Comparison of ENCODE assay signal across 11 cellular contexts in genomic region chr2:237422309-237422708, GRCh38. TPM values are rescaled to one million over a fixed set of nuclear protein-coding genes. Genes with fewer than 3 reads are reported as not detected.
DNase-seq lines count a peak whose midpoint lies in the region; ATAC-seq and TF ChIP-seq lines count a peak whose summit lies in the region.
"Had no signal": no experiment of that assay in that cellular context is flagged by ENCODE, and none has a peak within 500 bp of the region (broad histone marks: within the 10 kb centered on the region; RNA-seq: fewer than 3 reads in every experiment).

No MANE protein-coding gene starts in this region.

- no peak overlapping the region for H2BK15ac ChIP-seq in mesendoderm (replicated peaks; ENCODE audit: low read depth)

- no peak overlapping the region for H3K4me2 ChIP-seq in mesendoderm (ENCODE audit: low read length)

- no peaks in the 10 kb centered on the region for H3K79me1 ChIP-seq in mesendoderm (ENCODE audit: low read length)

- H3K36me3 ChIP-seq in breast epithelium = no peaks in the 10 kb centered on the region
- no peaks in the 10 kb centered on the region for H3K36me3 ChIP-seq in mesendoderm (ENCODE audit: control insufficient read depth, insufficient read depth, low read length)
- H3K36me3 ChIP-seq in uterus = no peaks in the 10 kb centered on the region

- H3K27me3 ChIP-seq in breast epithelium (no peaks in the 10 kb centered on the region), mesendoderm (ENCODE audit: insufficient read depth, low read length, poor library complexity) (no peaks in the 10 kb centered on the region), uterus (no peaks in the 10 kb centered on the region)
- H3K27me3 ChIP-seq: body of pancreas had no signal

- no peak overlapping the region for H2BK120ac ChIP-seq in mesendoderm (ENCODE audit: low read depth, low read length)

- H3K27ac ChIP-seq in breast epithelium = peak overlapping the region in 1 of 2 donors; percentile 88
- H3K27ac ChIP-seq in mesendoderm (ENCODE audit: low read depth, low read length) = no peak overlapping the region
- H3K27ac ChIP-seq in uterus = peak overlapping the region; percentile 79 to 85
- no peak overlapping the region for H3K27ac ChIP-seq in coronary artery
- H3K27ac ChIP-seq: body of pancreas had no signal

- peak overlapping the region; percentile 76 for H3K56ac ChIP-seq in mesendoderm (ENCODE audit: low read length)

- H3K27me3 Mint-ChIP-seq in MCF 10A (ENCODE audit: insufficient read depth, unreplicated experiment) (no peaks in the 10 kb centered on the region), osteocyte (ENCODE audit: unreplicated experiment) (no peaks in the 10 kb centered on the region)
- no peaks in the 10 kb centered on the region for H3K27me3 Mint-ChIP-seq in activated T-helper 17 cell treated with anti-CD3 and anti-CD28 coated beads, Interleukin-2, amount 50 U/mL, for 72 hours

- H3K79me2 ChIP-seq in mesendoderm (ENCODE audit: control insufficient read depth, insufficient read depth, low read length) = no peaks in the 10 kb centered on the region

- H4K8ac ChIP-seq in mesendoderm (ENCODE audit: low read depth, low read length) = no peak overlapping the region

- peak; percentile 14 for ATAC-seq in activated T-helper 17 cell treated with anti-CD3 and anti-CD28 coated beads, Interleukin-2, amount 50 U/mL, for 72 hours (replicated peaks)

- no peak overlapping the region for H3K18ac ChIP-seq in mesendoderm (ENCODE audit: low read length)

- H3K23ac ChIP-seq in mesendoderm (ENCODE audit: low read length) = no peak overlapping the region

- peak overlapping the region; percentile 13 for H3K27ac Mint-ChIP-seq in MCF 10A (ENCODE audit: low read depth, unreplicated experiment)
- peak overlapping the region; percentile 84 for H3K27ac Mint-ChIP-seq in activated T-helper 17 cell treated with anti-CD3 and anti-CD28 coated beads, Interleukin-2, amount 50 U/mL, for 72 hours
- no peak overlapping the region for H3K27ac Mint-ChIP-seq in osteocyte (ENCODE audit: unreplicated experiment)

- H3K36me3 Mint-ChIP-seq in MCF 10A (ENCODE audit: insufficient read depth, unreplicated experiment) (peaks cover 6% of the 10 kb centered on the region), osteocyte (ENCODE audit: unreplicated experiment) (no peaks in the 10 kb centered on the region)
- peaks cover 64% of the 10 kb centered on the region for H3K36me3 Mint-ChIP-seq in activated T-helper 17 cell treated with anti-CD3 and anti-CD28 coated beads, Interleukin-2, amount 50 U/mL, for 72 hours (ENCODE audit: low read depth)

- no CpG with 5 or more reads among the region's 10 CpGs for WGBS in mesendoderm (ENCODE audit: extremely low coverage, insufficient coverage, low lambda C conversion rate)

- TF ChIP-seq CTCF in MCF 10A (IDR thresholded peaks at IDR 0.05; ENCODE audit: unreplicated experiment) (no peak), breast epithelium (IDR thresholded peaks at IDR 0.05) (no peak), uterus (IDR thresholded peaks at IDR 0.05) (no peak), coronary artery (IDR thresholded peaks at IDR 0.05) (no peak), osteocyte (IDR thresholded peaks at IDR 0.05) (no peak)

- TF ChIP-seq POLR2A in breast epithelium (IDR thresholded peaks at IDR 0.05) (no peak), uterus (IDR thresholded peaks at IDR 0.05) (no peak)

- H4K5ac ChIP-seq in mesendoderm (ENCODE audit: low read length) = no peak overlapping the region

- POLR2A ChIA-PET in MCF 10A (lab: Yijun Ruan, JAX) = interaction anchor here (0.9 to 1.8 kb wide), 5 partner anchors 11 to 336 kb away, joined by 3 to 7 read pairs (median 6); partner anchors contain the start of gene COPS8

- H3K4me1 Mint-ChIP-seq in MCF 10A (ENCODE audit: insufficient read depth, unreplicated experiment) = peaks cover 19% of the 10 kb centered on the region
- peaks cover 23% of the 10 kb centered on the region for H3K4me1 Mint-ChIP-seq in activated T-helper 17 cell treated with anti-CD3 and anti-CD28 coated beads, Interleukin-2, amount 50 U/mL, for 72 hours
- peaks cover 6% of the 10 kb centered on the region for H3K4me1 Mint-ChIP-seq in osteocyte (ENCODE audit: unreplicated experiment)

- no peak overlapping the region for H2AK5ac ChIP-seq in mesendoderm (ENCODE audit: low read length)

- CTCF ChIA-PET in MCF 10A (lab: Yijun Ruan, JAX) = interaction anchor here (0.6 to 4.1 kb wide), 19 partner anchors 8 to 319 kb away, joined by 3 to 51 read pairs (median 5); no protein-coding TSS in a partner anchor

- no peak overlapping the region for H3K4me3 Mint-ChIP-seq in MCF 10A (ENCODE audit: unreplicated experiment)
- H3K4me3 Mint-ChIP-seq in activated T-helper 17 cell treated with anti-CD3 and anti-CD28 coated beads, Interleukin-2, amount 50 U/mL, for 72 hours = peak overlapping the region; percentile 77
- H3K4me3 Mint-ChIP-seq in osteocyte (ENCODE audit: unreplicated experiment) = no peak overlapping the region

- no peak for DNase-seq in MCF 10A (ENCODE audit: unreplicated experiment)
- no peak for DNase-seq in breast epithelium (ENCODE audit: low spot score in 2 of 2)
- DNase-seq in mesendoderm = no peak
- DNase-seq in uterus = no peak
- no peak for DNase-seq in coronary artery (ENCODE audit: low spot score)
- no peak for DNase-seq in osteocyte (ENCODE audit: extremely low spot score, unreplicated experiment)
- no peak for DNase-seq in T-helper 2 cell
- DNase-seq: stimulated activated CD4-positive, alpha-beta T cell treated with anti-CD3 and anti-CD28 coated beads, Interleukin-12 subunit alpha, Interleukin-12 subunit beta, amount 100 ng/mL, for 4 hours had no signal

- H3K4me3 ChIP-seq in breast epithelium (peak overlapping the region in 1 of 3 donors; percentile 49), mesendoderm (ENCODE audit: low read length) (no peak overlapping the region), uterus (no peak overlapping the region), coronary artery (no peak overlapping the region)
- H3K4me3 ChIP-seq: body of pancreas had no signal

- H3K4ac ChIP-seq in mesendoderm (ENCODE audit: low read depth, low read length) = no peak overlapping the region

- BruUV-seq in MCF 10A (replicated peaks; lab: Mats Ljungman, UMichigan) = no TSS peak

- peaks cover 0 to 5% of the 10 kb centered on the region in 2 donors for H3K4me1 ChIP-seq in breast epithelium
- H3K4me1 ChIP-seq in mesendoderm (ENCODE audit: control insufficient read depth, low read depth, low read length) = peaks cover 4% of the 10 kb centered on the region
- peaks cover 0 to 10% of the 10 kb centered on the region in 2 donors for H3K4me1 ChIP-seq in uterus

- intact Hi-C loops in MCF 10A (cut with micrococcal nuclease) = no loop called here
- intact Hi-C loops in breast epithelium (cut with DNase I; ENCODE audit: low total_unique reads) = loop anchor here (1.0 kb wide), 1 partner anchor 55 kb away; no protein-coding TSS in a partner anchor
- intact Hi-C loops in uterus (cut with DNase I; ENCODE audit: low total_unique reads) = no loop called here

- no peak overlapping the region for H3K9ac ChIP-seq in mesendoderm (ENCODE audit: low read length)

- H2BK5ac ChIP-seq in mesendoderm (ENCODE audit: low read length) = no peak overlapping the region

- H3K9me3 ChIP-seq in breast epithelium = no peaks in the 10 kb centered on the region
- H3K9me3 ChIP-seq in uterus = no peaks in the 10 kb centered on the region
- H3K9me3 ChIP-seq: body of pancreas had no signal

- no peaks in the 10 kb centered on the region for H3K9me3 Mint-ChIP-seq in MCF 10A (ENCODE audit: unreplicated experiment)
- peaks cover 3% of the 10 kb centered on the region for H3K9me3 Mint-ChIP-seq in activated T-helper 17 cell treated with anti-CD3 and anti-CD28 coated beads, Interleukin-2, amount 50 U/mL, for 72 hours
- no peaks in the 10 kb centered on the region for H3K9me3 Mint-ChIP-seq in osteocyte (ENCODE audit: unreplicated experiment)
- H3K9me3 Mint-ChIP-seq: stimulated activated naive CD8-positive, alpha-beta T cell treated with anti-CD3 and anti-CD28 coated beads, Interleukin-15, Interleukin-2, amounts not matched to agents 100 ng/mL and 50 ng/mL, for 24 hours had no signal

RNA-seq across cellular contexts. Expression of gene COL6A3, which starts 8.3 kb away (rescaled TPM):
- 0.19 and 0.61 TPM in 2 replicates for total RNA-seq in MCF 10A (2022)
- 100 to 1,000 TPM; 116 to 907 (median 320) TPM for total RNA-seq in breast epithelium
- total RNA-seq in activated T-helper 17 cell treated with anti-CD3 and anti-CD28 coated beads, Interleukin-2, amount 50 U/mL, for 72 hours = 10 to 100 TPM; 10.6 to 30.7 TPM
- 0.76 TPM for polyA plus RNA-seq in mesendoderm (2013, experiment 1 of 2)
- polyA plus RNA-seq in mesendoderm (2013, experiment 2 of 2) = 0.81 TPM
- total RNA-seq in uterus = 1,000 to 10,000 TPM in 1 of 4 donors, 100 to 1,000 TPM in 3; 164 to 1,719 (median 447) TPM
- 143 and 159 TPM in 2 replicates for total RNA-seq in osteocyte

Comparison
In these comparisons a context has a peak if more than half of its experiments do, and no peak if none do; other contexts are left out.
1. H3K27ac ChIP-seq: peak in uterus (2 of 2); none in mesendoderm (single experiment) and coronary artery (0 of 2).